In the genomic region with DNA sequence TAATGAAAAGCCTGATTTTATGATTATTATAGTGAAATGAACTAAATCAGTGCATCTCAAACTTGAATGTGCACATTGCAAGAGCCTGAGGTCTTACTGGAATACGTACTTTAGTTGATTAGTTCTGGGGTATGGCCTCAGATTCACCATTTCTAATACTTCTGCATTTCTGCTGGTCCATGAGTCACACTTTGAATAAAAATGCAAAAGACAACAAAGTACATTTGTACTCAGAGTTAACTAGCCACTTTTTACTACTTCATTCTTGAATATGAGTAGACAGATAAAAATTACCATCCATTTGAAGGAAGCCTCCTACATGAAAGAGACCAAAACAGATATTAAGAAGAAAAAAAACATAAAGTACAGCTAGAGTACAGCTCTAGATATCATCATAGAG, we compare ENCODE assay signal across 17 cellular contexts. TPM values are rescaled to one million over a fixed set of nuclear protein-coding genes. Genes with fewer than 3 reads are reported as not detected.
DNase-seq lines count a peak whose midpoint lies in the region; ATAC-seq and TF ChIP-seq lines count a peak whose summit lies in the region.
"Had no signal": no experiment of that assay in that cellular context is flagged by ENCODE, and none has a peak within 500 bp of the region (broad histone marks: within the 10 kb centered on the region; RNA-seq: fewer than 3 reads in every experiment).

No MANE protein-coding gene starts in this region.

- no peaks in the 10 kb centered on the region for H3K36me3 ChIP-seq in ACC112 (ENCODE audit: insufficient read depth, low read length)
- no peaks in the 10 kb centered on the region for H3K36me3 ChIP-seq in adipocyte (ENCODE audit: control insufficient read depth, insufficient read depth, low read length, severe bottlenecking)
- no peaks in the 10 kb centered on the region for H3K36me3 ChIP-seq in naive thymus-derived CD4-positive, alpha-beta T cell (ENCODE audit: control insufficient read depth in 2 of 3, insufficient read depth in 3 of 3, low read length in 3 of 3)
- H3K36me3 ChIP-seq: HAP-1, SJSA1 had no signal

- CTCF ChIA-PET in naive thymus-derived CD4-positive, alpha-beta T cell (lab: Charles Lee): no interaction called here

- no peak for ATAC-seq in naive thymus-derived CD4-positive, alpha-beta T cell

- TF ChIP-seq CTCF in fibroblast of villous mesenchyme (IDR thresholded peaks at IDR 0.05; ENCODE audit: insufficient read depth, low read depth, low read length): no peak

- H3K9ac ChIP-seq in adipocyte (ENCODE audit: low read length): no peak overlapping the region

- H3K4me1 Mint-ChIP-seq in naive thymus-derived CD4-positive, alpha-beta T cell: no peaks in the 10 kb centered on the region
- H3K4me1 Mint-ChIP-seq: B cell; CD8-positive, alpha-beta memory T cell had no signal

- H3K4me3 ChIP-seq in ACC112 (ENCODE audit: low read depth, low read length) (no peak overlapping the region), adipocyte (ENCODE audit: low read length) (no peak overlapping the region), fibroblast of villous mesenchyme (ENCODE audit: low read depth, low read length) (no peak overlapping the region)
- no peak overlapping the region for H3K4me3 ChIP-seq in naive thymus-derived CD4-positive, alpha-beta T cell (ENCODE audit: low read length)
- H3K4me3 ChIP-seq: HAP-1, SJSA1 had no signal

- POLR2A ChIA-PET in naive thymus-derived CD4-positive, alpha-beta T cell (lab: Charles Lee): no interaction called here

- DNase-seq in EL (peak; percentile 50), adipocyte (ENCODE audit: low read depth) (peak; percentile 40), fibroblast of villous mesenchyme (ENCODE audit: low read depth) (peak; percentile 34), H4 (ENCODE audit: low spot score) (no peak), SKM-1 treated with dmso at 0.1 percent for 144 hours (lab: John Stamatoyannopoulos, UW; ENCODE audit: unreplicated experiment) (no peak)
- DNase-seq in activated CD4-positive, alpha-beta T cell treated with anti-CD3 and anti-CD28 coated beads, Interleukin-2, amount 50 U/mL, for 4 hours: no peak
- DNase-seq in naive thymus-derived CD4-positive, alpha-beta T cell: no peak
- DNase-seq: CD8-positive, alpha-beta memory T cell; Kasumi-1; NCI-H1048; NCI-H2227 treated with DMSO at 0.1 percent for 48 hours; NCI-H526 had no signal

- H3K36me3 Mint-ChIP-seq in naive thymus-derived CD4-positive, alpha-beta T cell: no peaks in the 10 kb centered on the region
- H3K36me3 Mint-ChIP-seq: CD8-positive, alpha-beta memory T cell had no signal

- no peaks in the 10 kb centered on the region for H3K27me3 ChIP-seq in ACC112 (ENCODE audit: insufficient read depth, low read length)
- no peaks in the 10 kb centered on the region for H3K27me3 ChIP-seq in adipocyte (replicated peaks; ENCODE audit: control insufficient read depth, insufficient read depth, low read length)
- H3K27me3 ChIP-seq in naive thymus-derived CD4-positive, alpha-beta T cell (ENCODE audit: control insufficient read depth in 2 of 2, insufficient read depth in 2 of 2, low read length in 2 of 2): no peaks in the 10 kb centered on the region
- H3K27me3 ChIP-seq: SJSA1 had no signal

- no peaks in the 10 kb centered on the region for H3K9me3 ChIP-seq in adipocyte (ENCODE audit: control insufficient read depth, low read length)
- no peaks in the 10 kb centered on the region for H3K9me3 ChIP-seq in naive thymus-derived CD4-positive, alpha-beta T cell (ENCODE audit: control insufficient read depth in 2 of 3, low read length in 3 of 3)
- H3K9me3 ChIP-seq: HAP-1, SJSA1 had no signal

- peaks cover 0 to 5% (median 0%) of the 10 kb centered on the region in 11 donors for H3K9me3 Mint-ChIP-seq in naive thymus-derived CD4-positive, alpha-beta T cell

- H2AFZ ChIP-seq in ACC112 (ENCODE audit: low read length, unreplicated experiment): peak overlapping the region; percentile 39

- H3K27ac ChIP-seq in ACC112 (ENCODE audit: low read depth, low read length): no peak overlapping the region
- H3K27ac ChIP-seq in naive thymus-derived CD4-positive, alpha-beta T cell (ENCODE audit: low read depth, low read length): no peak overlapping the region
- H3K27ac ChIP-seq: RWPE1, SJSA1 had no signal

- H3K79me2 ChIP-seq in ACC112 (ENCODE audit: control insufficient read depth, insufficient read depth, low read length, unreplicated experiment): no peaks in the 10 kb centered on the region

- H3K4me3 Mint-ChIP-seq in naive thymus-derived CD4-positive, alpha-beta T cell: no peak overlapping the region
- H3K4me3 Mint-ChIP-seq: B cell; CD8-positive, alpha-beta memory T cell had no signal

- H3K4me1 ChIP-seq in ACC112 (ENCODE audit: control insufficient read depth, insufficient read depth, low read length, unreplicated experiment) (peaks cover 4% of the 10 kb centered on the region), adipocyte (ENCODE audit: control insufficient read depth, insufficient read depth, low read length) (peaks cover 7% of the 10 kb centered on the region)
- no peaks in the 10 kb centered on the region for H3K4me1 ChIP-seq in naive thymus-derived CD4-positive, alpha-beta T cell (ENCODE audit: control insufficient read depth in 2 of 2, insufficient read depth in 2 of 2, low read length in 2 of 2)
- H3K4me1 ChIP-seq: HAP-1 had no signal

- intact Hi-C loops in naive thymus-derived CD4-positive, alpha-beta T cell (cut with micrococcal nuclease): no loop called here

- H3K27me3 Mint-ChIP-seq in naive thymus-derived CD4-positive, alpha-beta T cell: peaks cover 0 to 3% (median 0%) of the 10 kb centered on the region in 5 donors

- no peak overlapping the region for H3K27ac Mint-ChIP-seq in naive thymus-derived CD4-positive, alpha-beta T cell
- H3K27ac Mint-ChIP-seq: B cell had no signal

RNA-seq across cellular contexts. Expression of a gene that starts 27.1 kb away (rescaled TPM):
- total RNA-seq in fibroblast of villous mesenchyme: 11.6 and 22.0 TPM in 2 replicates
- total RNA-seq in H4 (2014; rRNA removed; shearing (Covaris generic)): 2.7 and 4.5 TPM in 2 replicates
- not detected for total RNA-seq in naive thymus-derived CD4-positive, alpha-beta T cell
- not detected for polyA plus RNA-seq in naive thymus-derived CD4-positive, alpha-beta T cell
- total RNA-seq: B cell; CD8-positive, alpha-beta memory T cell had no signal
- polyA plus RNA-seq: CD8-positive, alpha-beta memory T cell had no signal

Comparison
In these comparisons a context has a peak if more than half of its experiments do, and no peak if none do; other contexts are left out.
1. DNase-seq: peak in EL (single experiment), adipocyte (single experiment) and fibroblast of villous mesenchyme (single experiment); none in activated CD4-positive, alpha-beta T cell treated with anti-CD3 and anti-CD28 coated beads, Interleukin-2, amount 50 U/mL, for 4 hours (0 of 2), H4 (single experiment), naive thymus-derived CD4-positive, alpha-beta T cell (0 of 9) and SKM-1 treated with dmso at 0.1 percent for 144 hours (single experiment).